Comparison of ENCODE assay signal across 17 cellular contexts in genomic region chrX:2159393-2159792, GRCh38.
"Had no signal": no experiment of that assay in that cellular context is flagged by ENCODE, and none has a peak within 500 bp of the region (broad histone marks: within the 10 kb centered on the region; RNA-seq: fewer than 3 reads in every experiment).

No MANE protein-coding gene starts in this region.

- H3K79me2 ChIP-seq: parathyroid adenoma had no signal

- H3K4me1 ChIP-seq: ascending aorta, colonic mucosa, parathyroid adenoma, sigmoid colon, tibial artery had no signal

- ATAC-seq: activated naive CD8-positive, alpha-beta T cell treated with anti-CD3 and anti-CD28 coated beads, Interleukin-2, amount 50 U/mL, for 24 hours; activated T-cell treated with anti-CD3 and anti-CD28 coated beads, Interleukin-2, amount 50 U/mL, for 4 hours; natural killer cell treated with Interleukin-12 subunit alpha and Interleukin-12 subunit beta and Interleukin-15 and Interleukin-18, amount 100 ng/mL, for 72 hours; stimulated activated naive CD8-positive, alpha-beta T cell treated with anti-CD3 and anti-CD28 coated beads, Interleukin-15, Interleukin-2, amounts not matched to agents 100 U/mL and 50 U/mL, for 24 hours had no signal

- H3K9me3 ChIP-seq: colonic mucosa had no signal

- H3K4me3 ChIP-seq: ascending aorta, colonic mucosa, sigmoid colon, tibial artery had no signal

- H3K36me3 ChIP-seq: ascending aorta, colonic mucosa, sigmoid colon had no signal

- DNase-seq: activated CD4-positive, alpha-beta T cell treated with anti-CD3 and anti-CD28 coated beads, Interleukin-2, amount 10 ng/mL, durations not matched to agents 24 days and 14 days; activated CD8-positive, alpha-beta memory T cell treated with anti-CD3 and anti-CD28 coated beads, Interleukin-2, amount 50 U/mL, for 4 hours; activated naive CD4-positive, alpha-beta T cell treated with anti-CD3 and anti-CD28 coated beads for 36 hours; activated naive CD8-positive, alpha-beta T cell treated with anti-CD3 and anti-CD28 coated beads, Interleukin-2, amount 50 U/mL, for 24 hours; activated T-cell treated with anti-CD3 and anti-CD28 coated beads, Interleukin-2, amount 50 U/mL, for 4 hours; colonic mucosa; foreskin melanocyte; kidney; sigmoid colon; stimulated activated naive CD8-positive, alpha-beta T cell treated with anti-CD3 and anti-CD28 coated beads, Interleukin-15, Interleukin-2, amounts not matched to agents 100 U/mL and 50 U/mL, for 24 hours; substantia nigra; tibial artery had no signal

- H3K9me3 Mint-ChIP-seq: natural killer cell treated with Interleukin-12 subunit alpha and Interleukin-12 subunit beta and Interleukin-15 and Interleukin-18, amount 100 ng/mL, for 72 hours had no signal

- H3K27me3 Mint-ChIP-seq: activated CD4-positive, alpha-beta T cell treated with anti-CD3 and anti-CD28 coated beads, Interleukin-2, amount 10 ng/mL, durations not matched to agents 24 days and 14 days; activated naive CD8-positive, alpha-beta T cell treated with anti-CD3 and anti-CD28 coated beads, Interleukin-2, amount 50 U/mL, for 24 hours; natural killer cell treated with Interleukin-12 subunit alpha and Interleukin-12 subunit beta and Interleukin-15 and Interleukin-18, amount 100 ng/mL, for 72 hours had no signal

- H3K4me1 Mint-ChIP-seq: activated CD4-positive, alpha-beta T cell treated with anti-CD3 and anti-CD28 coated beads, Interleukin-2, amount 10 ng/mL, durations not matched to agents 24 days and 14 days; activated naive CD8-positive, alpha-beta T cell treated with anti-CD3 and anti-CD28 coated beads, Interleukin-2, amount 50 U/mL, for 24 hours; central memory CD8-positive, alpha-beta T cell; mesothelial cell of epicardium had no signal

- H3K27ac ChIP-seq: ascending aorta, colonic mucosa, parathyroid adenoma, sigmoid colon, tibial artery had no signal

- H3K27me3 ChIP-seq: ascending aorta, colonic mucosa, sigmoid colon, tibial artery had no signal

- H3K36me3 Mint-ChIP-seq: natural killer cell treated with Interleukin-12 subunit alpha and Interleukin-12 subunit beta and Interleukin-15 and Interleukin-18, amount 100 ng/mL, for 72 hours had no signal

- H3K27ac Mint-ChIP-seq: activated CD4-positive, alpha-beta T cell treated with anti-CD3 and anti-CD28 coated beads, Interleukin-2, amount 10 ng/mL, durations not matched to agents 24 days and 14 days; activated naive CD4-positive, alpha-beta T cell treated with anti-CD3 and anti-CD28 coated beads for 36 hours; activated naive CD8-positive, alpha-beta T cell treated with anti-CD3 and anti-CD28 coated beads, Interleukin-2, amount 50 U/mL, for 24 hours; mesothelial cell of epicardium; natural killer cell treated with Interleukin-12 subunit alpha and Interleukin-12 subunit beta and Interleukin-15 and Interleukin-18, amount 100 ng/mL, for 72 hours had no signal

- H2AFZ ChIP-seq: parathyroid adenoma had no signal

- H3K4me3 Mint-ChIP-seq: activated CD4-positive, alpha-beta T cell treated with anti-CD3 and anti-CD28 coated beads, Interleukin-2, amount 10 ng/mL, durations not matched to agents 24 days and 14 days; activated naive CD4-positive, alpha-beta T cell treated with anti-CD3 and anti-CD28 coated beads for 36 hours; activated naive CD8-positive, alpha-beta T cell treated with anti-CD3 and anti-CD28 coated beads, Interleukin-2, amount 50 U/mL, for 24 hours; activated T-cell treated with anti-CD3 and anti-CD28 coated beads, Interleukin-2, amount 50 U/mL, for 4 hours; central memory CD8-positive, alpha-beta T cell; mesothelial cell of epicardium; natural killer cell treated with Interleukin-12 subunit alpha and Interleukin-12 subunit beta and Interleukin-15 and Interleukin-18, amount 100 ng/mL, for 72 hours had no signal
